In the genomic region with DNA sequence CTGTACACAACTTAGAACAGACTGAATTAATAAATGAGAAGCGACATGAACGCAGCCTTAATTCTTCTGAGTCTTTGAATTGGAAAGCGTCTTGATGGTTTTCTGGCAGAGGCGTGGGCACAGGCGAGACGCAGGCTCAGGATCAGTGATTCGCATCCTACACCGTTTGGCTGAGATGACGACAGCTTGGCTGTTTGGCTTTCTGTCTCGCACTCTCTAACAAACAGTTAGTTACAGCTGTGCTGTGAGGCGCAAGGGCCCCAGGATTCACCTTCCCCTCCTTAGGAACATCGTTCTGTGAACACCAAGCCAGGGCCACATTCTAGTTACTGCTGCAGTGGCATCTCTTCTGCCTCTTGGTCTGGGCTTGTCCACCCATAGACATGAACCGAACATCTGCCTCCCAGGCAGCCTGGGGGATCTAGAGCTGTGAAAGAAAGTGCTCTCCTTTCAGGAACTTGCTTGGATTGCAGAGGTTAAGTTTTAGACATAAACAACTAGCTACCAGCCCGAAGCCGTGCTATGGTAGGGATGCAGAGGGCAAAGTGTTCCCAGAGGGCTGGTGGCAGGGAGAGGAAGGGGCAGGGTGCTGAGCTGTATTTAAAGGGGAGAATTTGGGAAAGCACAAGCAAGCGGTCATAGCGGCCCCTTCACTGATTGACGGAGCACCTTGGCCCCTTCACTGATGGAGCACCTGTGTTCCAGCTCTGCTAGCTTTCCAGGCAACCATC, we compare ENCODE assay signal across 1 cellular context.
TF ChIP-seq lines count a peak whose summit lies in the region.

No MANE protein-coding gene starts in this region.

TF ChIP-seq in GM23338, 12 proteins besides CTCF, POLR2A, EP300 and RAD21 (continued from another document):
- TF ChIP-seq, protein P1, sequence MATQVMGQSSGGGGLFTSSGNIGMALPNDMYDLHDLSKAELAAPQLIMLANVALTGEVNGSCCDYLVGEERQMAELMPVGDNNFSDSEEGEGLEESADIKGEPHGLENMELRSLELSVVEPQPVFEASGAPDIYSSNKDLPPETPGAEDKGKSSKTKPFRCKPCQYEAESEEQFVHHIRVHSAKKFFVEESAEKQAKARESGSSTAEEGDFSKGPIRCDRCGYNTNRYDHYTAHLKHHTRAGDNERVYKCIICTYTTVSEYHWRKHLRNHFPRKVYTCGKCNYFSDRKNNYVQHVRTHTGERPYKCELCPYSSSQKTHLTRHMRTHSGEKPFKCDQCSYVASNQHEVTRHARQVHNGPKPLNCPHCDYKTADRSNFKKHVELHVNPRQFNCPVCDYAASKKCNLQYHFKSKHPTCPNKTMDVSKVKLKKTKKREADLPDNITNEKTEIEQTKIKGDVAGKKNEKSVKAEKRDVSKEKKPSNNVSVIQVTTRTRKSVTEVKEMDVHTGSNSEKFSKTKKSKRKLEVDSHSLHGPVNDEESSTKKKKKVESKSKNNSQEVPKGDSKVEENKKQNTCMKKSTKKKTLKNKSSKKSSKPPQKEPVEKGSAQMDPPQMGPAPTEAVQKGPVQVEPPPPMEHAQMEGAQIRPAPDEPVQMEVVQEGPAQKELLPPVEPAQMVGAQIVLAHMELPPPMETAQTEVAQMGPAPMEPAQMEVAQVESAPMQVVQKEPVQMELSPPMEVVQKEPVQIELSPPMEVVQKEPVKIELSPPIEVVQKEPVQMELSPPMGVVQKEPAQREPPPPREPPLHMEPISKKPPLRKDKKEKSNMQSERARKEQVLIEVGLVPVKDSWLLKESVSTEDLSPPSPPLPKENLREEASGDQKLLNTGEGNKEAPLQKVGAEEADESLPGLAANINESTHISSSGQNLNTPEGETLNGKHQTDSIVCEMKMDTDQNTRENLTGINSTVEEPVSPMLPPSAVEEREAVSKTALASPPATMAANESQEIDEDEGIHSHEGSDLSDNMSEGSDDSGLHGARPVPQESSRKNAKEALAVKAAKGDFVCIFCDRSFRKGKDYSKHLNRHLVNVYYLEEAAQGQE (IDR thresholded peaks at IDR 0.05; ENCODE audit: unreplicated experiment): no peak
- TF ChIP-seq EZH2phosphoT487 (IDR thresholded peaks at IDR 0.05; ENCODE audit: unreplicated experiment): no peak
- TF ChIP-seq, protein P2, sequence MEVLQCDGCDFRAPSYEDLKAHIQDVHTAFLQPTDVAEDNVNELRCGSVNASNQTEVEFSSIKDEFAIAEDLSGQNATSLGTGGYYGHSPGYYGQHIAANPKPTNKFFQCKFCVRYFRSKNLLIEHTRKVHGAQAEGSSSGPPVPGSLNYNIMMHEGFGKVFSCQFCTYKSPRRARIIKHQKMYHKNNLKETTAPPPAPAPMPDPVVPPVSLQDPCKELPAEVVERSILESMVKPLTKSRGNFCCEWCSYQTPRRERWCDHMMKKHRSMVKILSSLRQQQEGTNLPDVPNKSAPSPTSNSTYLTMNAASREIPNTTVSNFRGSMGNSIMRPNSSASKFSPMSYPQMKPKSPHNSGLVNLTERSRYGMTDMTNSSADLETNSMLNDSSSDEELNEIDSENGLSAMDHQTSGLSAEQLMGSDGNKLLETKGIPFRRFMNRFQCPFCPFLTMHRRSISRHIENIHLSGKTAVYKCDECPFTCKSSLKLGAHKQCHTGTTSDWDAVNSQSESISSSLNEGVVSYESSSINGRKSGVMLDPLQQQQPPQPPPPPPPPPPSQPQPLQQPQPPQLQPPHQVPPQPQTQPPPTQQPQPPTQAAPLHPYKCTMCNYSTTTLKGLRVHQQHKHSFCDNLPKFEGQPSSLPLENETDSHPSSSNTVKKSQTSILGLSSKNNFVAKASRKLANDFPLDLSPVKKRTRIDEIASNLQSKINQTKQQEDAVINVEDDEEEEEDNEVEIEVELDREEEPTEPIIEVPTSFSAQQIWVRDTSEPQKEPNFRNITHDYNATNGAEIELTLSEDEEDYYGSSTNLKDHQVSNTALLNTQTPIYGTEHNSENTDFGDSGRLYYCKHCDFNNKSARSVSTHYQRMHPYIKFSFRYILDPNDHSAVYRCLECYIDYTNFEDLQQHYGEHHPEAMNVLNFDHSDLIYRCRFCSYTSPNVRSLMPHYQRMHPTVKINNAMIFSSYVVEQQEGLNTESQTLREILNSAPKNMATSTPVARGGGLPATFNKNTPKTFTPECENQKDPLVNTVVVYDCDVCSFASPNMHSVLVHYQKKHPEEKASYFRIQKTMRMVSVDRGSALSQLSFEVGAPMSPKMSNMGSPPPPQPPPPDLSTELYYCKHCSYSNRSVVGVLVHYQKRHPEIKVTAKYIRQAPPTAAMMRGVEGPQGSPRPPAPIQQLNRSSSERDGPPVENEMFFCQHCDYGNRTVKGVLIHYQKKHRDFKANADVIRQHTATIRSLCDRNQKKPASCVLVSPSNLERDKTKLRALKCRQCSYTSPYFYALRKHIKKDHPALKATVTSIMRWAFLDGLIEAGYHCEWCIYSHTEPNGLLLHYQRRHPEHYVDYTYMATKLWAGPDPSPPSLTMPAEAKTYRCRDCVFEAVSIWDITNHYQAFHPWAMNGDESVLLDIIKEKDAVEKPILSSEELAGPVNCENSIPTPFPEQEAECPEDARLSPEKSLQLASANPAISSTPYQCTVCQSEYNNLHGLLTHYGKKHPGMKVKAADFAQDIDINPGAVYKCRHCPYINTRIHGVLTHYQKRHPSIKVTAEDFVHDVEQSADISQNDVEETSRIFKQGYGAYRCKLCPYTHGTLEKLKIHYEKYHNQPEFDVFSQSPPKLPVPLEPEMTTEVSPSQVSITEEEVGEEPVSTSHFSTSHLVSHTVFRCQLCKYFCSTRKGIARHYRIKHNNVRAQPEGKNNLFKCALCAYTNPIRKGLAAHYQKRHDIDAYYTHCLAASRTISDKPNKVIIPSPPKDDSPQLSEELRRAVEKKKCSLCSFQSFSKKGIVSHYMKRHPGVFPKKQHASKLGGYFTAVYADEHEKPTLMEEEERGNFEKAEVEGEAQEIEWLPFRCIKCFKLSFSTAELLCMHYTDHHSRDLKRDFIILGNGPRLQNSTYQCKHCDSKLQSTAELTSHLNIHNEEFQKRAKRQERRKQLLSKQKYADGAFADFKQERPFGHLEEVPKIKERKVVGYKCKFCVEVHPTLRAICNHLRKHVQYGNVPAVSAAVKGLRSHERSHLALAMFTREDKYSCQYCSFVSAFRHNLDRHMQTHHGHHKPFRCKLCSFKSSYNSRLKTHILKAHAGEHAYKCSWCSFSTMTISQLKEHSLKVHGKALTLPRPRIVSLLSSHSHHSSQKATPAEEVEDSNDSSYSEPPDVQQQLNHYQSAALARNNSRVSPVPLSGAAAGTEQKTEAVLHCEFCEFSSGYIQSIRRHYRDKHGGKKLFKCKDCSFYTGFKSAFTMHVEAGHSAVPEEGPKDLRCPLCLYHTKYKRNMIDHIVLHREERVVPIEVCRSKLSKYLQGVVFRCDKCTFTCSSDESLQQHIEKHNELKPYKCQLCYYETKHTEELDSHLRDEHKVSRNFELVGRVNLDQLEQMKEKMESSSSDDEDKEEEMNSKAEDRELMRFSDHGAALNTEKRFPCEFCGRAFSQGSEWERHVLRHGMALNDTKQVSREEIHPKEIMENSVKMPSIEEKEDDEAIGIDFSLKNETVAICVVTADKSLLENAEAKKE (CRISPR knock-in tag; IDR thresholded peaks at IDR 0.05): no peak
- no peak for TF ChIP-seq JUNB (IDR thresholded peaks at IDR 0.05; ENCODE audit: unreplicated experiment)
- no peak for TF ChIP-seq CREB1 (CRISPR knock-in tag; IDR thresholded peaks at IDR 0.05; ENCODE audit: low read depth)
- TF ChIP-seq ZNF114 (CRISPR knock-in tag; IDR thresholded peaks at IDR 0.05): no peak
TF ChIP-seq in GM23338: peak in this region for 0.
